In genomic region chr1:161285113-161285512, GRCh38 we compare ENCODE assay signal across 30 cellular contexts. TPM values are rescaled to one million over a fixed set of nuclear protein-coding genes. Genes with fewer than 3 reads are reported as not detected.
"Had no signal": no experiment of that assay in that cellular context is flagged by ENCODE, and none has a peak within 500 bp of the region (broad histone marks: within the 10 kb centered on the region; RNA-seq: fewer than 3 reads in every experiment).

No MANE protein-coding gene starts in this region.

- DNase-seq: activated CD4-positive, alpha-beta T cell treated with anti-CD3 and anti-CD28 coated beads for 36 hours; activated CD4-positive, alpha-beta T cell treated with anti-CD3 and anti-CD28 coated beads, Interleukin-2, amount 10 ng/mL, durations not matched to agents 7 days and 5 days; activated CD4-positive, alpha-beta T cell treated with anti-CD3 and anti-CD28 coated beads, Interleukin-2, amount 50 U/mL, for 48 hours; activated CD8-positive, alpha-beta T cell treated with anti-CD3 and anti-CD28 coated beads, Interleukin-2, amount 10 ng/mL, durations not matched to agents 7 days and 5 days; activated gamma-delta T cell; activated naive CD4-positive, alpha-beta T cell treated with Interleukin-2 at 50 U/mL for 16 hours; activated naive CD8-positive, alpha-beta T cell treated with anti-CD3 and anti-CD28 coated beads, Interleukin-2, amount 10 ng/mL, durations not matched to agents 7 days and 5 days; activated T-cell treated with anti-CD3 and anti-CD28 coated beads, Interleukin-2, amount 50 U/mL, for 24 hours; amygdala; NCI-H1105; NCI-H1417 treated with DMSO at 0.1 percent for 48 hours; NCI-H187 treated with DMSO at 0.1 percent for 48 hours; NCI-H2081; NCI-H226; NCI-H446 treated with DMSO at 0.1 percent for 48 hours; NCI-H524; SHP77; SJCRH30 had no signal

- H3K36me3 ChIP-seq: ascending aorta, cardiac muscle cell, SJCRH30 had no signal

- H3K27me3 ChIP-seq: ascending aorta, SJCRH30 had no signal

- ATAC-seq: activated CD4-positive, alpha-beta T cell treated with anti-CD3 and anti-CD28 coated beads for 36 hours; activated CD4-positive, CD25-positive, alpha-beta regulatory T cell treated with anti-CD3 and anti-CD28 coated beads, Interleukin-2, amount 50 U/mL, for 24 hours; activated CD8-positive, alpha-beta T cell treated with anti-CD3 and anti-CD28 coated beads, Interleukin-2, amount 10 ng/mL, durations not matched to agents 7 days and 5 days; Panc1 had no signal

- H3K4me1 ChIP-seq: ascending aorta, SJCRH30 had no signal

- H3K9me3 ChIP-seq: ascending aorta, SJCRH30 had no signal

- H3K4me3 ChIP-seq: ascending aorta, cardiac muscle cell, SJCRH30, SK-N-MC had no signal

- FAIRE-seq: TTC549 had no signal

- H3K27ac ChIP-seq: ascending aorta, cardiac muscle cell, SJCRH30, SK-N-MC had no signal

RNA-seq across cellular contexts. Expression of gene PCP4L1, which starts 26.6 kb away (rescaled TPM):
- total RNA-seq: activated T-helper 2 cell treated with anti-CD3 and anti-CD28 coated beads, Interferon-gamma antibody, Interleukin-2, Interleukin-4, amounts not matched to agents 10 μg/mL and 5 μg/mL and 100 μg/mL, durations not matched to agents 14 hours and 24 hours and 36 hours; ascending aorta; MCF 10A; RPMI7951; SJCRH30; T-helper 2 cell treated with Interferon-gamma antibody and Interleukin-4, amounts not matched to agents 100 ng/mL and 5 ng/mL, for 36 hours had no signal
- polyA plus RNA-seq: cardiac muscle cell had no signal

RNA-seq across cellular contexts. Expression of gene NR1I3, which starts 47.1 kb away (rescaled TPM):
- total RNA-seq: activated CD4-positive, alpha-beta T cell treated with anti-CD3 and anti-CD28 coated beads for 36 hours; activated CD4-positive, alpha-beta T cell treated with anti-CD3 and anti-CD28 coated beads, Interleukin-2, amount 10 ng/mL, durations not matched to agents 7 days and 5 days; activated CD8-positive, alpha-beta T cell treated with anti-CD3 and anti-CD28 coated beads, Interleukin-2, amount 10 ng/mL, durations not matched to agents 7 days and 5 days; activated naive CD8-positive, alpha-beta T cell treated with anti-CD3 and anti-CD28 coated beads, Interleukin-2, amount 10 ng/mL, durations not matched to agents 7 days and 5 days; activated T-helper 2 cell treated with anti-CD3 and anti-CD28 coated beads, Interferon-gamma antibody, Interleukin-2, Interleukin-4, amounts not matched to agents 10 μg/mL and 5 μg/mL and 100 μg/mL, durations not matched to agents 14 hours and 24 hours and 36 hours; chondrocyte; MCF 10A; RPMI7951; SJCRH30; T-helper 1 cell treated with Interleukin-12 subunit alpha and Interleukin-12 subunit beta and Interleukin-4 antibody, amounts not matched to agents 30 ng/mL and 1 ng/mL, for 36 hours; T-helper 2 cell treated with Interferon-gamma antibody and Interleukin-4, amounts not matched to agents 100 ng/mL and 5 ng/mL, for 36 hours had no signal
- polyA plus RNA-seq: cardiac muscle cell had no signal
